ENCODE assay signal across 1 cellular context in the genomic region with DNA sequence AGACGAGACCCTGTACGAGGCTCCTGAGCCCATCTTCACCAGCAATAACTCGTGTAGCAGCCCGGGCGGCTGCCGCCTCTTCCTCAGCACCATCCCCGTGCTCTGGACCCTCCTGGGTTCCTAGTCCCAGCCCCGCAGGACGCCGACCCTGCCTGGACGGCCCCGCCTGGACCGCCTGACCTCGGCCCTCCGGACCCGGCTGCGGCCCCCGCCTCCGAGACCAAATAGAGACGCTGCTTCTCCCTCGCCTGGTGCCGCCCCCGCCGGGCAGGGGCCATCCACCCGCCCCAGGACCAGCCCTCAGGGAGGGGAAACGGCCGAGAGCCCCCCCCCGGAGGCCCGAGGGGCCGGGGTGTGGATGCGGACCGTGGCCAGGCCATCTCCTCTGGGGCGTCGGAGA.
TF ChIP-seq lines count a peak whose summit lies in the region.

No MANE protein-coding gene starts in this region.

TF ChIP-seq in K562, 482 proteins besides CTCF, POLR2A, EP300 and RAD21:
- TF ChIP-seq, protein P1, sequence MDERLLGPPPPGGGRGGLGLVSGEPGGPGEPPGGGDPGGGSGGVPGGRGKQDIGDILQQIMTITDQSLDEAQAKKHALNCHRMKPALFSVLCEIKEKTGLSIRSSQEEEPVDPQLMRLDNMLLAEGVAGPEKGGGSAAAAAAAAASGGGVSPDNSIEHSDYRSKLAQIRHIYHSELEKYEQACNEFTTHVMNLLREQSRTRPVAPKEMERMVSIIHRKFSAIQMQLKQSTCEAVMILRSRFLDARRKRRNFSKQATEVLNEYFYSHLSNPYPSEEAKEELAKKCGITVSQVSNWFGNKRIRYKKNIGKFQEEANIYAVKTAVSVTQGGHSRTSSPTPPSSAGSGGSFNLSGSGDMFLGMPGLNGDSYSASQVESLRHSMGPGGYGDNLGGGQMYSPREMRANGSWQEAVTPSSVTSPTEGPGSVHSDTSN (CRISPR knock-in tag; IDR thresholded peaks at IDR 0.05; ENCODE audit: low read depth) = no peak
- TF ChIP-seq, protein P1 (tag; conservative IDR thresholded peaks at IDR 0.05; ENCODE audit: low read depth) = no peak
- TF ChIP-seq FIP1L1 (IDR thresholded peaks at IDR 0.05; ENCODE audit: low read depth, low read length, poor library complexity, severe bottlenecking) (peak; percentile 42), ZNF778 (CRISPR knock-in tag; IDR thresholded peaks at IDR 0.05) (no peak), ZNF507 (tag; conservative IDR thresholded peaks at IDR 0.05) (no peak), HDAC2 (IDR thresholded peaks at IDR 0.05) (no peak), MAFK (IDR thresholded peaks at IDR 0.05; ENCODE audit: low read length) (no peak), ELF2 (CRISPR knock-in tag; IDR thresholded peaks at IDR 0.05) (no peak)
